Comparison of ENCODE assay signal across 8 cellular contexts in the genomic region with DNA sequence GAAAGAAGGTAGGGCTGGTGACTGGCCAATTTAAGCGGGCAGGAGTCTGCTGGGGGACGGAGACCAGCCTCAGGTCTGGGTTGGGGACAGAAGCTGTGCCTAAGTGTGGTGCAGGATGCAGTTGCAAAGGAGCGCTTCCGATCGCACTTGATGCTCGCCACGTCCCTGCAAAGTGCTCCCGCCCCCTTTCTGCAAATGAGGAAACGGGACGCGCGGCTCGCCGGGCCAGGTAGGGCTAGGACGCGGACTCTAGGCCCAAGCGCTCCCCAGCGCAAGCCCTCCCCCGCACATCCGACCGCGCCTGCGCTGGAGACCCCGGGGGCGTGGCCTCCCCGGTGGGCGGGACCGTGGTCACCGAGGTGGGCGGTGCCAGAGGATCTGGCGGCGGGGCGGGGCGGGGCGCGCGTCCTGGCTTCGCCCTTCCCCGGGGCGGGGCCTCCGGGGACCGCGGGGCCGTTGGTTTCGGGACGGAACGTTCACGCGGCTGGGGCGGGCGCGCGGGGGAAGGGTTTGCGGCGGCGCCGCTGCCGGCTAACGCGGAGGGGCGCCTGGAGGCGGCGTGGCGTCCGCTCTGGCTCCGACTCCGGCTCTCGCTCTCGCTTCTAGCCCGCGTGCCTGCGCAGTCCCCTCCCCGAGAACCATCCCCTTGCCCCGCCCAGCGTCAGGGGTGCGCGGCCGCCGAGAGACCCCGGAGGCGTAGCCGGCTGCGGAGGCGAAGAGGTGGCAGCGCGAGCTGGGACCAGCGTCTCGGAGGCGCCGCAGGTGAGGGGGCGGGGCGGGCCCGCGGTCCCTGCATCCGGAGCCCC. TPM values are rescaled to one million over a fixed set of nuclear protein-coding genes. Genes with fewer than 3 reads are reported as not detected.
DNase-seq lines count a peak whose midpoint lies in the region; ATAC-seq and TF ChIP-seq lines count a peak whose summit lies in the region.

A gene (plus strand): TSS at position 513 of the 806 bp plus-strand sequence. CDS start 12,446 bp downstream, outside the sequence.

- peak within 1 kb of the TSS; percentile 73 to 88 for H3K4ac ChIP-seq in mesenchymal stem cell (ENCODE audit: low read depth in 1 of 2, low read length in 2 of 2)

- peaks cover 0 to 3% of the 10 kb centered on the region in 2 experiments for H3K36me3 ChIP-seq in mesenchymal stem cell (ENCODE audit: control insufficient read depth in 1 of 2, insufficient read depth in 2 of 2, low read depth in 1 of 2, low read length in 2 of 2)

- peak within 1 kb of the TSS; percentile 90 for H2BK120ac ChIP-seq in mesenchymal stem cell (ENCODE audit: low read depth, low read length)

- H2BK5ac ChIP-seq in mesenchymal stem cell (ENCODE audit: low read depth, low read length, poor library complexity, severe bottlenecking) = no peak within 1 kb of the TSS

- peak within 1 kb of the TSS; percentile 99 for H4K8ac ChIP-seq in mesenchymal stem cell (ENCODE audit: low read length)

- ATAC-seq in effector memory CD8-positive, alpha-beta T cell (replicated peaks) = peak; percentile 81

- H3K27me3 ChIP-seq in mesenchymal stem cell (ENCODE audit: control insufficient read depth in 1 of 2, insufficient read depth in 1 of 2, low read length in 2 of 2) = no peaks in the 10 kb centered on the region

- H3K4me2 ChIP-seq in mesenchymal stem cell (ENCODE audit: low read length, poor library complexity, severe bottlenecking) = peak within 1 kb of the TSS; percentile 93

- DNase-seq in COLO829 (ENCODE audit: low spot score) (peak; percentile 99), GM20000 (ENCODE audit: low spot score) (peak; percentile 99), HT-29 (ENCODE audit: low spot score) (peak; percentile 90), mesenchymal stem cell (peak; percentile 87)
- DNase-seq in NK-92 treated with Interleukin-12 subunit alpha and Interleukin-12 subunit beta, amount 100 ng/mL, for 24 hours (lab: John Stamatoyannopoulos, UW) = peak; percentile 84
- DNase-seq in activated CD8-positive, alpha-beta memory T cell treated with anti-CD3 and anti-CD28 coated beads for 48 hours (ENCODE audit: low read depth in 2 of 3, low spot score in 2 of 3) = peak; percentile 97 to 100 (median 99)
- DNase-seq in effector memory CD8-positive, alpha-beta T cell = peak; percentile 98 to 100 (median 99)
- DNase-seq in stimulated activated CD8-positive, alpha-beta memory T cell treated with anti-CD3 and anti-CD28 coated beads, Interleukin-12 subunit alpha, Interleukin-12 subunit beta, amount 100 ng/mL, for 24 hours (ENCODE audit: extremely low read depth) = peak; percentile 85

- TF ChIP-seq CTCF in GM20000 (IDR thresholded peaks at IDR 0.05; ENCODE audit: extremely low read depth, missing control alignments) = no peak

- H2AFZ ChIP-seq in mesenchymal stem cell (ENCODE audit: low read depth, low read length) = peak within 1 kb of the TSS; percentile 75

- peak within 1 kb of the TSS; percentile 18 to 64 for H2BK12ac ChIP-seq in mesenchymal stem cell (ENCODE audit: low read length in 2 of 2)

- peaks cover 28% of the 10 kb centered on the region for H3K79me1 ChIP-seq in mesenchymal stem cell (replicated peaks; ENCODE audit: low read length, poor library complexity, severe bottlenecking)

- peak within 1 kb of the TSS; percentile 82 to 90 for H3K4me3 ChIP-seq in mesenchymal stem cell (ENCODE audit: insufficient read depth in 1 of 2, low read depth in 1 of 2, low read length in 2 of 2)

- H2BK15ac ChIP-seq in mesenchymal stem cell (ENCODE audit: low read depth, poor library complexity, severe bottlenecking) = peak within 1 kb of the TSS; percentile 54

- H3K23ac ChIP-seq in mesenchymal stem cell (ENCODE audit: low read length in 2 of 2) = peak within 1 kb of the TSS in 1 of 2 experiments; percentile 85

- 2% methylated on average over 47 of the region's 95 CpGs for WGBS in mesenchymal stem cell

- H3K9me3 Mint-ChIP-seq in effector memory CD8-positive, alpha-beta T cell = no peaks in the 10 kb centered on the region

- H3K14ac ChIP-seq in mesenchymal stem cell (ENCODE audit: low read length in 2 of 2) = peak within 1 kb of the TSS in 1 of 2 experiments; percentile 94

- H3K4me1 Mint-ChIP-seq in effector memory CD8-positive, alpha-beta T cell (ENCODE audit: low read depth in 2 of 2) = peaks cover 24 to 26% of the 10 kb centered on the region in 2 donors

- peak within 1 kb of the TSS; percentile 95 to 96 for H3K27ac Mint-ChIP-seq in effector memory CD8-positive, alpha-beta T cell

- peaks cover 27% of the 10 kb centered on the region for H3K36me3 Mint-ChIP-seq in effector memory CD8-positive, alpha-beta T cell (ENCODE audit: insufficient read depth)

- no peaks in the 10 kb centered on the region for H3K27me3 Mint-ChIP-seq in effector memory CD8-positive, alpha-beta T cell

- peak within 1 kb of the TSS; percentile 67 for H2AK5ac ChIP-seq in mesenchymal stem cell (ENCODE audit: low read length, severe bottlenecking)

- peaks cover 15% of the 10 kb centered on the region for H3K4me1 ChIP-seq in mesenchymal stem cell (ENCODE audit: control insufficient read depth, insufficient read depth, low read depth, low read length)

- peak within 1 kb of the TSS; percentile 87 for H4K91ac ChIP-seq in mesenchymal stem cell (ENCODE audit: low read length)

- H3K27ac ChIP-seq in mesenchymal stem cell (ENCODE audit: low read length, poor library complexity, severe bottlenecking) = peak within 1 kb of the TSS; percentile 6

- H3K9ac ChIP-seq in mesenchymal stem cell (ENCODE audit: low read length) = peak within 1 kb of the TSS; percentile 91

- no peaks in the 10 kb centered on the region for H3K9me3 ChIP-seq in mesenchymal stem cell (ENCODE audit: control insufficient read depth, low read length)

- H3K18ac ChIP-seq in mesenchymal stem cell (ENCODE audit: low read depth in 1 of 2, low read length in 2 of 2) = peak within 1 kb of the TSS; percentile 93

- peak within 1 kb of the TSS; percentile 89 to 94 for H3K4me3 Mint-ChIP-seq in effector memory CD8-positive, alpha-beta T cell

RNA-seq across cellular contexts. Expression of the gene that starts here (rescaled TPM):
- 31.0 and 45.4 TPM in 2 replicates for total RNA-seq in HT-29 (2014; rRNA removed; shearing (Covaris generic))
- 12.1 TPM for polyA plus RNA-seq in mesenchymal stem cell (2013, experiment 1 of 2)
- 10.7 TPM for polyA plus RNA-seq in mesenchymal stem cell (2013, experiment 2 of 2)

Comparison
In these comparisons a context has a peak if more than half of its experiments do, and no peak if none do; other contexts are left out.
1. Peak in every context shown above with its lines: DNase-seq, ATAC-seq, H3K4me3 ChIP-seq and H3K27ac ChIP-seq.